ENCODE assay signal across 21 cellular contexts in genomic region chr10:78775891-78776290, GRCh38.
DNase-seq lines count a peak whose midpoint lies in the region; TF ChIP-seq lines count a peak whose summit lies in the region.
"Had no signal": no experiment of that assay in that cellular context is flagged by ENCODE, and none has a peak within 500 bp of the region (broad histone marks: within the 10 kb centered on the region; RNA-seq: fewer than 3 reads in every experiment).

No MANE protein-coding gene starts in this region.

- no peak overlapping the region for H3K4me2 ChIP-seq in mammary epithelial cell (ENCODE audit: insufficient read depth, low read depth, low read length)

- no peak for TF ChIP-seq EP300 in esophagus muscularis mucosa (IDR thresholded peaks at IDR 0.05)

- dilution Hi-C loops in mammary epithelial cell (cut with HindIII; ENCODE audit: low sequenced_read_pairs): no loop called here

- no peak overlapping the region for H2AFZ ChIP-seq in mammary epithelial cell (ENCODE audit: low read depth, low read length)

- WGBS in mammary epithelial cell (ENCODE audit: low coverage, missing lambda C conversion rate): 87% methylated on average over 1 of the region's 1 CpG
- WGBS in esophagus muscularis mucosa: 44% methylated on average over 1 of the region's 1 CpG
- WGBS in prostate gland: 55% methylated on average over 1 of the region's 1 CpG

- no peak overlapping the region for H3K27ac ChIP-seq in mammary epithelial cell (ENCODE audit: insufficient read depth, low read depth, low read length)
- H3K27ac ChIP-seq in esophagus muscularis mucosa (replicated peaks in 1 of 4): peak overlapping the region in 3 of 4 donors; percentile 41 to 60 (median 42)
- peak overlapping the region; percentile 36 to 65 for H3K27ac ChIP-seq in prostate gland
- peak overlapping the region; percentile 53 to 66 for H3K27ac ChIP-seq in uterus
- H3K27ac ChIP-seq: HL-60, WERI-Rb-1 had no signal

- no TSS peak for BruUV-seq in mammary epithelial cell (replicated peaks; lab: Mats Ljungman, UMichigan)

- no peak overlapping the region for H3K4me3 ChIP-seq in mammary epithelial cell (replicated peaks in 1 of 3; ENCODE audit: insufficient read depth in 1 of 3, low read depth in 2 of 3, low read length in 3 of 3)
- no peak overlapping the region for H3K4me3 ChIP-seq in esophagus muscularis mucosa
- H3K4me3 ChIP-seq in prostate gland: no peak overlapping the region
- no peak overlapping the region for H3K4me3 ChIP-seq in uterus
- H3K4me3 ChIP-seq: dorsolateral prefrontal cortex had no signal

- CTCF ChIA-PET in mammary epithelial cell (lab: Charles Lee; ENCODE audit: low non-redundant PET): no interaction called here

- intact Hi-C loops in mammary epithelial cell (cut with micrococcal nuclease): no loop called here
- intact Hi-C loops in esophagus muscularis mucosa (cut with DNase I): no loop called here
- intact Hi-C loops in prostate gland (cut with DNase I): no loop called here
- intact Hi-C loops in uterus (cut with DNase I; ENCODE audit: low total_unique reads): no loop called here

- TF ChIP-seq CTCF in mammary epithelial cell (conservative IDR thresholded peaks at IDR 0.05 in 1 of 2, IDR thresholded peaks at IDR 0.05 in 1 of 2; ENCODE audit: extremely low read depth in 1 of 2, insufficient read depth in 1 of 2, low read depth in 1 of 2, low read length in 2 of 2): no peak
- no peak for TF ChIP-seq CTCF in esophagus muscularis mucosa (IDR thresholded peaks at IDR 0.05)
- TF ChIP-seq CTCF in prostate gland (IDR thresholded peaks at IDR 0.05): no peak
- TF ChIP-seq CTCF in uterus (IDR thresholded peaks at IDR 0.05): no peak

- H3K27me3 ChIP-seq in mammary epithelial cell (ENCODE audit: insufficient read depth, low read length) (no peaks in the 10 kb centered on the region), esophagus muscularis mucosa (no peaks in the 10 kb centered on the region), prostate gland (replicated peaks; ENCODE audit: insufficient read depth) (no peaks in the 10 kb centered on the region), uterus (no peaks in the 10 kb centered on the region)
- H3K27me3 ChIP-seq: dorsolateral prefrontal cortex had no signal

- in situ Hi-C loops in T47D (cut with HindIII; ENCODE audit: low pct_unique_long_range_greater_than_20kb, low sequenced_read_pairs) (no loop called here), mammary epithelial cell (cut with MboI; ENCODE audit: low sequenced_read_pairs in 2 of 2) (no loop called here)

- H3K9ac ChIP-seq in mammary epithelial cell (ENCODE audit: insufficient read depth, low read length): no peak overlapping the region

- DNase-seq in T47D (ENCODE audit: low read depth in 1 of 2, low spot score in 1 of 2) (peak; percentile 42 to 43), mammary epithelial cell (no peak), esophagus muscularis mucosa (ENCODE audit: extremely low spot score) (no peak), prostate gland (ENCODE audit: low spot score) (no peak), uterus (peak in 1 of 2 donors; percentile 14), GM03348 (ENCODE audit: low spot score) (no peak), nucleus accumbens (lab: John Stamatoyannopoulos, UW) (no peak)
- DNase-seq in stimulated activated CD4-positive, alpha-beta T cell treated with anti-CD3 and anti-CD28 coated beads, Interleukin-4, amount 100 ng/mL, for 4 hours: no peak
- DNase-seq: activated CD4-positive, alpha-beta T cell treated with anti-CD3 and anti-CD28 coated beads, Interleukin-2, amount 10 ng/mL, durations not matched to agents 24 days and 14 days; activated gamma-delta T cell treated with Interleukin-2 at 50 U/mL for 16 hours; activated T-cell treated with anti-CD3 and anti-CD28 coated beads, Interleukin-2, amount 50 U/mL, for 1 hour; CD4-positive, alpha-beta memory T cell; DMS 273 treated with DMSO at 0.1 percent for 48 hours; dorsolateral prefrontal cortex; Karpas-422; NCI-H1436; NCI-H446 treated with DMSO at 0.1 percent for 48 hours; PC-3; T-helper 9 cell; WERI-Rb-1 had no signal

- H4K20me1 ChIP-seq in mammary epithelial cell (ENCODE audit: insufficient read depth, low read length): no peaks in the 10 kb centered on the region

- H3K4me1 ChIP-seq in mammary epithelial cell (ENCODE audit: insufficient read depth, low read length) (peaks cover 4% of the 10 kb centered on the region), esophagus muscularis mucosa (peaks cover 16 to 66% (median 66%) of the 10 kb centered on the region in 4 donors), prostate gland (replicated peaks) (peaks cover 11% of the 10 kb centered on the region), uterus (peaks cover 1 to 9% of the 10 kb centered on the region in 2 donors)

- no peaks in the 10 kb centered on the region for H3K79me2 ChIP-seq in mammary epithelial cell (ENCODE audit: insufficient read depth, low read length)

- no peaks in the 10 kb centered on the region for H3K36me3 ChIP-seq in mammary epithelial cell (ENCODE audit: insufficient read depth, low read length)
- H3K36me3 ChIP-seq in esophagus muscularis mucosa: no peaks in the 10 kb centered on the region
- H3K36me3 ChIP-seq in prostate gland: no peaks in the 10 kb centered on the region
- H3K36me3 ChIP-seq in uterus: no peaks in the 10 kb centered on the region
- H3K36me3 ChIP-seq: WERI-Rb-1 had no signal

- TF ChIP-seq POLR2A in esophagus muscularis mucosa (IDR thresholded peaks at IDR 0.05; ENCODE audit: low read depth) (no peak), prostate gland (IDR thresholded peaks at IDR 0.05) (no peak), uterus (IDR thresholded peaks at IDR 0.05) (no peak)

- H3K9me3 ChIP-seq in mammary epithelial cell (replicated peaks; ENCODE audit: insufficient read depth, low read length) (no peaks in the 10 kb centered on the region), esophagus muscularis mucosa (no peaks in the 10 kb centered on the region), prostate gland (no peaks in the 10 kb centered on the region), uterus (no peaks in the 10 kb centered on the region)

Comparison
In these comparisons a context has a peak if more than half of its experiments do, and no peak if none do; other contexts are left out.
1. DNase-seq: peak in T47D (2 of 2); none in mammary epithelial cell (single experiment), esophagus muscularis mucosa (single experiment), prostate gland (single experiment), GM03348 (single experiment), stimulated activated CD4-positive, alpha-beta T cell treated with anti-CD3 and anti-CD28 coated beads, Interleukin-4, amount 100 ng/mL, for 4 hours (0 of 2) and nucleus accumbens (0 of 56).